Comparison of ENCODE assay signal across 1 cellular context in genomic region chr1:201614262-201615015, GRCh38.
TF ChIP-seq lines count a peak whose summit lies in the region.

No MANE protein-coding gene starts in this region.

TF ChIP-seq in K562, 482 proteins besides CTCF, POLR2A, EP300 and RAD21 (continued from another document and continues in another):
- TF ChIP-seq, protein P1, sequence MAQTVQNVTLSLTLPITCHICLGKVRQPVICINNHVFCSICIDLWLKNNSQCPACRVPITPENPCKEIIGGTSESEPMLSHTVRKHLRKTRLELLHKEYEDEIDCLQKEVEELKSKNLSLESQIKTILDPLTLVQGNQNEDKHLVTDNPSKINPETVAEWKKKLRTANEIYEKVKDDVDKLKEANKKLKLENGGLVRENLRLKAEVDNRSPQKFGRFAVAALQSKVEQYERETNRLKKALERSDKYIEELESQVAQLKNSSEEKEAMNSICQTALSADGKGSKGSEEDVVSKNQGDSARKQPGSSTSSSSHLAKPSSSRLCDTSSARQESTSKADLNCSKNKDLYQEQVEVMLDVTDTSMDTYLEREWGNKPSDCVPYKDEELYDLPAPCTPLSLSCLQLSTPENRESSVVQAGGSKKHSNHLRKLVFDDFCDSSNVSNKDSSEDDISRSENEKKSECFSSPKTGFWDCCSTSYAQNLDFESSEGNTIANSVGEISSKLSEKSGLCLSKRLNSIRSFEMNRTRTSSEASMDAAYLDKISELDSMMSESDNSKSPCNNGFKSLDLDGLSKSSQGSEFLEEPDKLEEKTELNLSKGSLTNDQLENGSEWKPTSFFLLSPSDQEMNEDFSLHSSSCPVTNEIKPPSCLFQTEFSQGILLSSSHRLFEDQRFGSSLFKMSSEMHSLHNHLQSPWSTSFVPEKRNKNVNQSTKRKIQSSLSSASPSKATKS (CRISPR knock-in tag; IDR thresholded peaks at IDR 0.05), result no peak
- TF ChIP-seq, protein P2, sequence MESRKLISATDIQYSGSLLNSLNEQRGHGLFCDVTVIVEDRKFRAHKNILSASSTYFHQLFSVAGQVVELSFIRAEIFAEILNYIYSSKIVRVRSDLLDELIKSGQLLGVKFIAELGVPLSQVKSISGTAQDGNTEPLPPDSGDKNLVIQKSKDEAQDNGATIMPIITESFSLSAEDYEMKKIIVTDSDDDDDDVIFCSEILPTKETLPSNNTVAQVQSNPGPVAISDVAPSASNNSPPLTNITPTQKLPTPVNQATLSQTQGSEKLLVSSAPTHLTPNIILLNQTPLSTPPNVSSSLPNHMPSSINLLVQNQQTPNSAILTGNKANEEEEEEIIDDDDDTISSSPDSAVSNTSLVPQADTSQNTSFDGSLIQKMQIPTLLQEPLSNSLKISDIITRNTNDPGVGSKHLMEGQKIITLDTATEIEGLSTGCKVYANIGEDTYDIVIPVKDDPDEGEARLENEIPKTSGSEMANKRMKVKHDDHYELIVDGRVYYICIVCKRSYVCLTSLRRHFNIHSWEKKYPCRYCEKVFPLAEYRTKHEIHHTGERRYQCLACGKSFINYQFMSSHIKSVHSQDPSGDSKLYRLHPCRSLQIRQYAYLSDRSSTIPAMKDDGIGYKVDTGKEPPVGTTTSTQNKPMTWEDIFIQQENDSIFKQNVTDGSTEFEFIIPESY (CRISPR knock-in tag; IDR thresholded peaks at IDR 0.05), result no peak
- TF ChIP-seq MLX (CRISPR knock-in tag; conservative IDR thresholded peaks at IDR 0.05) (no peak), THAP7 (CRISPR knock-in tag; IDR thresholded peaks at IDR 0.05) (no peak), HSF4 (CRISPR knock-in tag; IDR thresholded peaks at IDR 0.05; ENCODE audit: borderline replicate concordance) (no peak), NCOR1 (IDR thresholded peaks at IDR 0.05) (no peak), ZFP36 (IDR thresholded peaks at IDR 0.05; ENCODE audit: low read depth, low read length, partially characterized antibody) (peak; percentile 54), SMAD4 (CRISPR knock-in tag; conservative IDR thresholded peaks at IDR 0.05) (peak; percentile 57; the same call in 1 of the 2 replicates), SP1 (CRISPR knock-in tag; IDR thresholded peaks at IDR 0.05) (no peak), IRF1 (CRISPR knock-in tag; IDR thresholded peaks at IDR 0.05; ENCODE audit: borderline replicate concordance) (no peak), NEUROD1 (IDR thresholded peaks at IDR 0.05; ENCODE audit: borderline replicate concordance, low read depth, low read length, partially characterized antibody) (no peak), SRF (CRISPR knock-in tag; IDR thresholded peaks at IDR 0.05) (0 out of 4 replicates have a peak, but pooled peaks of 1 of the 2 experiments have one; percentile 37), KHSRP (IDR thresholded peaks at IDR 0.05) (no peak), NCOA4 (IDR thresholded peaks at IDR 0.05; ENCODE audit: partially characterized antibody) (no peak), ZNF511 (CRISPR knock-in tag; IDR thresholded peaks at IDR 0.05) (0 out of 2 replicates have a peak, but pooled peaks have one; percentile 36), KAT7 (CRISPR knock-in tag; IDR thresholded peaks at IDR 0.05; ENCODE audit: borderline replicate concordance) (no peak), RFX5 (IDR thresholded peaks at IDR 0.05; ENCODE audit: low read depth, low read length) (no peak), KLF1 (tag; IDR thresholded peaks at IDR 0.05) (peak; percentile 46; the same call in 1 of the 2 replicates), ZNF561 (CRISPR knock-in tag; conservative IDR thresholded peaks at IDR 0.05) (no peak), SIRT6 (IDR thresholded peaks at IDR 0.05; ENCODE audit: low read depth, low read length) (no peak), MEIS2 (IDR thresholded peaks at IDR 0.05; ENCODE audit: partially characterized antibody) (no peak), MAZ (CRISPR knock-in tag; conservative IDR thresholded peaks at IDR 0.05 in 1 of 2, IDR thresholded peaks at IDR 0.05 in 1 of 2) (peak; percentile 54 to 77; a peak in 3 of 4 replicates), TEAD1 (CRISPR knock-in tag; IDR thresholded peaks at IDR 0.05) (peak; percentile 17 to 68; a peak in 1 of 4 replicates), KAT8 (IDR thresholded peaks at IDR 0.05; ENCODE audit: low read depth) (no peak), ZSCAN29 (IDR thresholded peaks at IDR 0.05) (no peak), ZBTB5 (IDR thresholded peaks at IDR 0.05) (no peak), KDM1A (IDR thresholded peaks at IDR 0.05) (0 out of 4 replicates have a peak, but pooled peaks of 1 of the 2 experiments have one; percentile 14), XRCC5 (IDR thresholded peaks at IDR 0.05; ENCODE audit: low read depth, low read length) (peak; percentile 69; the same call in 1 of the 2 replicates), ZNF785 (CRISPR knock-in tag; IDR thresholded peaks at IDR 0.05) (no peak), HDAC2 (IDR thresholded peaks at IDR 0.05) (no peak), CBFA2T2 (conservative IDR thresholded peaks at IDR 0.05) (no peak)
- TF ChIP-seq, protein P3, sequence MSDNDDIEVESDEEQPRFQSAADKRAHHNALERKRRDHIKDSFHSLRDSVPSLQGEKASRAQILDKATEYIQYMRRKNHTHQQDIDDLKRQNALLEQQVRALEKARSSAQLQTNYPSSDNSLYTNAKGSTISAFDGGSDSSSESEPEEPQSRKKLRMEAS (CRISPR knock-in tag; IDR thresholded peaks at IDR 0.05), result 0 out of 2 replicates have a peak, but pooled peaks have one; percentile 31
- TF ChIP-seq, protein P4, sequence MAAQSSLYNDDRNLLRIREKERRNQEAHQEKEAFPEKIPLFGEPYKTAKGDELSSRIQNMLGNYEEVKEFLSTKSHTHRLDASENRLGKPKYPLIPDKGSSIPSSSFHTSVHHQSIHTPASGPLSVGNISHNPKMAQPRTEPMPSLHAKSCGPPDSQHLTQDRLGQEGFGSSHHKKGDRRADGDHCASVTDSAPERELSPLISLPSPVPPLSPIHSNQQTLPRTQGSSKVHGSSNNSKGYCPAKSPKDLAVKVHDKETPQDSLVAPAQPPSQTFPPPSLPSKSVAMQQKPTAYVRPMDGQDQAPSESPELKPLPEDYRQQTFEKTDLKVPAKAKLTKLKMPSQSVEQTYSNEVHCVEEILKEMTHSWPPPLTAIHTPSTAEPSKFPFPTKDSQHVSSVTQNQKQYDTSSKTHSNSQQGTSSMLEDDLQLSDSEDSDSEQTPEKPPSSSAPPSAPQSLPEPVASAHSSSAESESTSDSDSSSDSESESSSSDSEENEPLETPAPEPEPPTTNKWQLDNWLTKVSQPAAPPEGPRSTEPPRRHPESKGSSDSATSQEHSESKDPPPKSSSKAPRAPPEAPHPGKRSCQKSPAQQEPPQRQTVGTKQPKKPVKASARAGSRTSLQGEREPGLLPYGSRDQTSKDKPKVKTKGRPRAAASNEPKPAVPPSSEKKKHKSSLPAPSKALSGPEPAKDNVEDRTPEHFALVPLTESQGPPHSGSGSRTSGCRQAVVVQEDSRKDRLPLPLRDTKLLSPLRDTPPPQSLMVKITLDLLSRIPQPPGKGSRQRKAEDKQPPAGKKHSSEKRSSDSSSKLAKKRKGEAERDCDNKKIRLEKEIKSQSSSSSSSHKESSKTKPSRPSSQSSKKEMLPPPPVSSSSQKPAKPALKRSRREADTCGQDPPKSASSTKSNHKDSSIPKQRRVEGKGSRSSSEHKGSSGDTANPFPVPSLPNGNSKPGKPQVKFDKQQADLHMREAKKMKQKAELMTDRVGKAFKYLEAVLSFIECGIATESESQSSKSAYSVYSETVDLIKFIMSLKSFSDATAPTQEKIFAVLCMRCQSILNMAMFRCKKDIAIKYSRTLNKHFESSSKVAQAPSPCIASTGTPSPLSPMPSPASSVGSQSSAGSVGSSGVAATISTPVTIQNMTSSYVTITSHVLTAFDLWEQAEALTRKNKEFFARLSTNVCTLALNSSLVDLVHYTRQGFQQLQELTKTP (IDR thresholded peaks at IDR 0.05; ENCODE audit: low read depth in 1 of 2, partially characterized antibody in 2 of 2), result peak in 1 of 2 experiments; percentile 84
- TF ChIP-seq, protein P5, sequence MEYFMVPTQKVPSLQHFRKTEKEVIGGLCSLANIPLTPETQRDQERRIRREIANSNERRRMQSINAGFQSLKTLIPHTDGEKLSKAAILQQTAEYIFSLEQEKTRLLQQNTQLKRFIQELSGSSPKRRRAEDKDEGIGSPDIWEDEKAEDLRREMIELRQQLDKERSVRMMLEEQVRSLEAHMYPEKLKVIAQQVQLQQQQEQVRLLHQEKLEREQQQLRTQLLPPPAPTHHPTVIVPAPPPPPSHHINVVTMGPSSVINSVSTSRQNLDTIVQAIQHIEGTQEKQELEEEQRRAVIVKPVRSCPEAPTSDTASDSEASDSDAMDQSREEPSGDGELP (CRISPR knock-in tag; IDR thresholded peaks at IDR 0.05; ENCODE audit: borderline replicate concordance), result peak; percentile 85; the same call in 1 of the 2 replicates
